In genomic region chr6:85675030-85675819, GRCh38 we compare ENCODE assay signal across 8 cellular contexts. TPM values are rescaled to one million over a fixed set of nuclear protein-coding genes. Genes with fewer than 3 reads are reported as not detected.
DNase-seq lines count a peak whose midpoint lies in the region; ATAC-seq and TF ChIP-seq lines count a peak whose summit lies in the region.

No MANE protein-coding gene starts in this region.

- peaks cover 0 to 8% (median 0%) of the 10 kb centered on the region in 3 donors for H3K36me3 ChIP-seq in tibial artery

- no peaks in the 10 kb centered on the region for H3K9me3 Mint-ChIP-seq in activated naive CD4-positive, alpha-beta T cell treated with anti-CD3 and anti-CD28 coated beads for 36 hours
- H3K9me3 Mint-ChIP-seq in glutamatergic neuron (ENCODE audit: unreplicated experiment) = peaks cover 5% of the 10 kb centered on the region

- TF ChIP-seq CTCF in WI38 (IDR thresholded peaks at IDR 0.05; ENCODE audit: low read depth, low read length) = no peak
- TF ChIP-seq CTCF in glutamatergic neuron (IDR thresholded peaks at IDR 0.05; ENCODE audit: partially characterized antibody, unreplicated experiment) = no peak
- TF ChIP-seq CTCF in tibial artery (IDR thresholded peaks at IDR 0.05) = no peak

- H3K9me3 ChIP-seq in tibial artery = no peaks in the 10 kb centered on the region

- intact Hi-C loops in activated naive CD4-positive, alpha-beta T cell treated with anti-CD3 and anti-CD28 coated beads for 36 hours (cut with micrococcal nuclease) = loop anchor here (5.0 to 10.0 kb wide), 2 partner anchors 318 to 1810 kb away; no protein-coding TSS in a partner anchor
- intact Hi-C loops in tibial artery (cut with DNase I; ENCODE audit: low total_unique reads) = loop anchor here (10.0 kb wide), 1 partner anchor 80 kb away; the partner anchor contains the start of gene SNX14

- peaks cover 0 to 46% (median 24%) of the 10 kb centered on the region in 4 donors for H3K4me1 ChIP-seq in tibial artery

- H3K4me3 ChIP-seq in WI38 (ENCODE audit: low read depth, low read length) (peak overlapping the region; percentile 99), tibial artery (peak overlapping the region; percentile 82 to 87)

- H3K27me3 Mint-ChIP-seq in activated naive CD4-positive, alpha-beta T cell treated with anti-CD3 and anti-CD28 coated beads for 36 hours (ENCODE audit: low read depth) = no peaks in the 10 kb centered on the region
- peaks cover 6% of the 10 kb centered on the region for H3K27me3 Mint-ChIP-seq in glutamatergic neuron (ENCODE audit: unreplicated experiment)

- H3K4me3 Mint-ChIP-seq in activated naive CD4-positive, alpha-beta T cell treated with anti-CD3 and anti-CD28 coated beads for 36 hours = peak overlapping the region; percentile 97
- peak overlapping the region; percentile 99 for H3K4me3 Mint-ChIP-seq in glutamatergic neuron (ENCODE audit: unreplicated experiment)

- H3K27me3 ChIP-seq in tibial artery = no peaks in the 10 kb centered on the region

- peaks cover 62% of the 10 kb centered on the region for H3K36me3 Mint-ChIP-seq in activated naive CD4-positive, alpha-beta T cell treated with anti-CD3 and anti-CD28 coated beads for 36 hours (ENCODE audit: low read depth)
- no peaks in the 10 kb centered on the region for H3K36me3 Mint-ChIP-seq in glutamatergic neuron (ENCODE audit: unreplicated experiment)

- H3K4me1 Mint-ChIP-seq in activated naive CD4-positive, alpha-beta T cell treated with anti-CD3 and anti-CD28 coated beads for 36 hours (ENCODE audit: low read depth) = peaks cover 50% of the 10 kb centered on the region
- peaks cover 20% of the 10 kb centered on the region for H3K4me1 Mint-ChIP-seq in glutamatergic neuron (ENCODE audit: low read depth, unreplicated experiment)

- CTCF ChIA-PET in activated naive CD4-positive, alpha-beta T cell treated with anti-CD3 and anti-CD28 coated beads for 36 hours (lab: Charles Lee) = interaction anchor here (3.0 kb wide), 1 partner anchor 32 kb away, joined by 14 read pairs; the partner anchor contains the start of gene SYNCRIP

- ATAC-seq in GM21515 (IDR thresholded peaks at IDR 0.05; ENCODE audit: unreplicated experiment) = no peak

- DNase-seq in activated naive CD4-positive, alpha-beta T cell treated with anti-CD3 and anti-CD28 coated beads for 36 hours = no peak
- no peak for DNase-seq in activated naive CD4-positive, alpha-beta T cell treated with Interleukin-2 at 50 U/mL for 16 hours
- DNase-seq in glutamatergic neuron (no peak), tibial artery (no peak), OCI-M2 (lab: John Stamatoyannopoulos, UW; ENCODE audit: unreplicated experiment) (no peak), NCI-H2081 treated with DMSO at 0.1 percent for 48 hours (lab: John Stamatoyannopoulos, UW) (no peak)

- peak overlapping the region; percentile 43 to 91 for H3K27ac ChIP-seq in tibial artery

- peak overlapping the region; percentile 96 for H3K27ac Mint-ChIP-seq in activated naive CD4-positive, alpha-beta T cell treated with anti-CD3 and anti-CD28 coated beads for 36 hours
- peak overlapping the region; percentile 25 for H3K27ac Mint-ChIP-seq in glutamatergic neuron (ENCODE audit: unreplicated experiment)

RNA-seq across cellular contexts. Expression of gene SYNCRIP, which starts 32.5 kb away (rescaled TPM):
- total RNA-seq in activated naive CD4-positive, alpha-beta T cell treated with anti-CD3 and anti-CD28 coated beads for 36 hours = 100 to 1,000 TPM; 106 to 109 TPM
- total RNA-seq in glutamatergic neuron (ENCODE audit: unreplicated experiment) = 93.6 TPM
